Comparison of ENCODE assay signal across 21 cellular contexts in the genomic region with DNA sequence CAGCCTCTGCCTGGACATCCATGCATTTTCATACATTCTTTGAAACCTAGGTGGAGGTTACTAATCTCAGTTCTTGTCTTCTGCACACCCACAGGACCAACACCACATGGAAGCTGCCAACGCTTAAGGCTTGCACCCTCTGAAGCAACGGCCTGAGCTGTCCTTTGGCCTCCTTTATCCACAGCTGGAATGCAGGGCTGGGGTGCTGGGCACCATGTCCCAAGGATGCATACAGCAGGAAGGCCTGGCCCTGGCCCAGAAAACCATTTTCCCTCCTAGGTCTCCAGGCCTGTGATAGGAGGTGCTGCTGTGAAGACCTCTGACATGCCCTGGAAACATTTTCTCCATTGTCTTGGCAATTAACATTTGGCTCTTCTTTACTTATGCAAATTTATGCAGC.
"Had no signal": no experiment of that assay in that cellular context is flagged by ENCODE, and none has a peak within 500 bp of the region (broad histone marks: within the 10 kb centered on the region; RNA-seq: fewer than 3 reads in every experiment).

No MANE protein-coding gene starts in this region.

- H3K4me1 ChIP-seq: esophagus muscularis mucosa, foreskin keratinocyte, gastroesophageal sphincter, heart left ventricle, left ventricle myocardium inferior had no signal

- H3K4me3 ChIP-seq: coronary artery, dorsolateral prefrontal cortex, esophagus muscularis mucosa, gastroesophageal sphincter, heart left ventricle, hepatocyte, left ventricle myocardium inferior, lung had no signal

- ATAC-seq: foreskin keratinocyte; gastroesophageal sphincter; heart left ventricle; left colon; left lobe of liver; naive thymus-derived CD4-positive, alpha-beta T cell had no signal

- H3K4me2 ChIP-seq: hepatocyte had no signal

- H3K9me3 Mint-ChIP-seq: memory B cell had no signal

- H3K36me3 ChIP-seq: esophagus muscularis mucosa, gastroesophageal sphincter, heart left ventricle, left ventricle myocardium inferior had no signal

- H3K36me3 Mint-ChIP-seq: memory B cell; naive thymus-derived CD4-positive, alpha-beta T cell had no signal

- H2AFZ ChIP-seq: hepatocyte had no signal

- H3K4me1 Mint-ChIP-seq: memory B cell; naive thymus-derived CD4-positive, alpha-beta T cell had no signal

- DNase-seq: dermis blood vessel endothelial cell; dorsolateral prefrontal cortex; effector CD4-positive, alpha-beta T cell; effector memory CD4-positive, alpha-beta T cell; foreskin keratinocyte; heart left ventricle; hypothalamus; kidney glomerular epithelial cell; left colon; left ventricle myocardium inferior; mammary epithelial cell; mesendoderm; midbrain; naive thymus-derived CD4-positive, alpha-beta T cell had no signal

- H3K27me3 Mint-ChIP-seq: memory B cell; naive thymus-derived CD4-positive, alpha-beta T cell had no signal

- H3K9me3 ChIP-seq: esophagus muscularis mucosa, gastroesophageal sphincter, left ventricle myocardium inferior had no signal

- H3K79me2 ChIP-seq: hepatocyte had no signal

- H3K27me3 ChIP-seq: dorsolateral prefrontal cortex, esophagus muscularis mucosa, foreskin keratinocyte, gastroesophageal sphincter, heart left ventricle, hepatocyte had no signal

- H3K27ac Mint-ChIP-seq: memory B cell; naive thymus-derived CD4-positive, alpha-beta T cell had no signal

- H3K27ac ChIP-seq: coronary artery, dorsolateral prefrontal cortex, esophagus muscularis mucosa, foreskin keratinocyte, gastroesophageal sphincter, heart left ventricle, hepatocyte, left ventricle myocardium inferior had no signal

- H3K4me3 Mint-ChIP-seq: memory B cell; naive thymus-derived CD4-positive, alpha-beta T cell had no signal
